1 cellular context compared by ENCODE assay signal in genomic region chr17:62109378-62109902, GRCh38.
TF ChIP-seq lines count a peak whose summit lies in the region.

No MANE protein-coding gene starts in this region.

TF ChIP-seq in HepG2, 621 proteins besides CTCF, POLR2A, EP300 and RAD21 (continued from another document and continues in another):
- TF ChIP-seq CSRNP2 (CRISPR knock-in tag; conservative IDR thresholded peaks at IDR 0.05; ENCODE audit: low read depth), result no peak
- TF ChIP-seq TBL1XR1 (IDR thresholded peaks at IDR 0.05; ENCODE audit: borderline replicate concordance, low read length, partially characterized antibody), result no peak
- TF ChIP-seq BORCS8-MEF2B (CRISPR knock-in tag; IDR thresholded peaks at IDR 0.05), result peak; percentile 92; the same call in 1 of the 2 replicates
- no peak for TF ChIP-seq ZZZ3 (CRISPR knock-in tag; IDR thresholded peaks at IDR 0.05; ENCODE audit: borderline replicate concordance)
- no peak for TF ChIP-seq ZNF546 (CRISPR knock-in tag; conservative IDR thresholded peaks at IDR 0.05)
- TF ChIP-seq ZEB1 (IDR thresholded peaks at IDR 0.05; ENCODE audit: insufficient replicate concordance, low read depth), result no peak
- TF ChIP-seq ZBTB43 (CRISPR knock-in tag; conservative IDR thresholded peaks at IDR 0.05), result no peak
- TF ChIP-seq ZNF572 (CRISPR knock-in tag; IDR thresholded peaks at IDR 0.05), result no peak
- TF ChIP-seq, protein P1, sequence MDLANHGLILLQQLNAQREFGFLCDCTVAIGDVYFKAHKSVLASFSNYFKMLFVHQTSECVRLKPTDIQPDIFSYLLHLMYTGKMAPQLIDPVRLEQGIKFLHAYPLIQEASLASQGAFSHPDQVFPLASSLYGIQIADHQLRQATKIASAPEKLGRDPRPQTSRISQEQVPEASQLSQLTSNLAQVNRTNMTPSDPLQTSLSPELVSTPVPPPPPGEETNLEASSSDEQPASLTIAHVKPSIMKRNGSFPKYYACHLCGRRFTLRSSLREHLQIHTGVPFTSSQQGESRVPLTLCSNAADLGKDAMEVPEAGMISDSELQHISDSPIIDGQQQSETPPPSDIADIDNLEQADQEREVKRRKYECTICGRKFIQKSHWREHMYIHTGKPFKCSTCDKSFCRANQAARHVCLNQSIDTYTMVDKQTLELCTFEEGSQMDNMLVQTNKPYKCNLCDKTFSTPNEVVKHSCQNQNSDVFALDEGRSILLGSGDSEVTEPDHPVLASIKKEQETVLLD (CRISPR knock-in tag; IDR thresholded peaks at IDR 0.05; ENCODE audit: low read depth), result no peak
- TF ChIP-seq TRIM22 (IDR thresholded peaks at IDR 0.05), result no peak
- TF ChIP-seq, protein P2, sequence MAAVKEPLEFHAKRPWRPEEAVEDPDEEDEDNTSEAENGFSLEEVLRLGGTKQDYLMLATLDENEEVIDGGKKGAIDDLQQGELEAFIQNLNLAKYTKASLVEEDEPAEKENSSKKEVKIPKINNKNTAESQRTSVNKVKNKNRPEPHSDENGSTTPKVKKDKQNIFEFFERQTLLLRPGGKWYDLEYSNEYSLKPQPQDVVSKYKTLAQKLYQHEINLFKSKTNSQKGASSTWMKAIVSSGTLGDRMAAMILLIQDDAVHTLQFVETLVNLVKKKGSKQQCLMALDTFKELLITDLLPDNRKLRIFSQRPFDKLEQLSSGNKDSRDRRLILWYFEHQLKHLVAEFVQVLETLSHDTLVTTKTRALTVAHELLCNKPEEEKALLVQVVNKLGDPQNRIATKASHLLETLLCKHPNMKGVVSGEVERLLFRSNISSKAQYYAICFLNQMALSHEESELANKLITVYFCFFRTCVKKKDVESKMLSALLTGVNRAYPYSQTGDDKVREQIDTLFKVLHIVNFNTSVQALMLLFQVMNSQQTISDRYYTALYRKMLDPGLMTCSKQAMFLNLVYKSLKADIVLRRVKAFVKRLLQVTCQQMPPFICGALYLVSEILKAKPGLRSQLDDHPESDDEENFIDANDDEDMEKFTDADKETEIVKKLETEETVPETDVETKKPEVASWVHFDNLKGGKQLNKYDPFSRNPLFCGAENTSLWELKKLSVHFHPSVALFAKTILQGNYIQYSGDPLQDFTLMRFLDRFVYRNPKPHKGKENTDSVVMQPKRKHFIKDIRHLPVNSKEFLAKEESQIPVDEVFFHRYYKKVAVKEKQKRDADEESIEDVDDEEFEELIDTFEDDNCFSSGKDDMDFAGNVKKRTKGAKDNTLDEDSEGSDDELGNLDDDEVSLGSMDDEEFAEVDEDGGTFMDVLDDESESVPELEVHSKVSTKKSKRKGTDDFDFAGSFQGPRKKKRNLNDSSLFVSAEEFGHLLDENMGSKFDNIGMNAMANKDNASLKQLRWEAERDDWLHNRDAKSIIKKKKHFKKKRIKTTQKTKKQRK (IDR thresholded peaks at IDR 0.05; ENCODE audit: low read length), result no peak
- no peak for TF ChIP-seq ZNF777 (CRISPR knock-in tag; IDR thresholded peaks at IDR 0.05)
- TF ChIP-seq GPN1 (CRISPR knock-in tag; IDR thresholded peaks at IDR 0.05; ENCODE audit: borderline replicate concordance), result no peak
- no peak for TF ChIP-seq ZNF891 (CRISPR knock-in tag; IDR thresholded peaks at IDR 0.05)
- TF ChIP-seq MYC (CRISPR knock-in tag; IDR thresholded peaks at IDR 0.05; ENCODE audit: borderline replicate concordance), result peak; percentile 18; the same call in 1 of the 2 replicates
- TF ChIP-seq AKAP8 (CRISPR knock-in tag; IDR thresholded peaks at IDR 0.05), result 0 out of 2 replicates have a peak, but pooled peaks have one; percentile 38
- peak; percentile 91; the same call in 1 of the 2 replicates for TF ChIP-seq KDM4B (CRISPR knock-in tag; IDR thresholded peaks at IDR 0.05)
- TF ChIP-seq, protein P3, sequence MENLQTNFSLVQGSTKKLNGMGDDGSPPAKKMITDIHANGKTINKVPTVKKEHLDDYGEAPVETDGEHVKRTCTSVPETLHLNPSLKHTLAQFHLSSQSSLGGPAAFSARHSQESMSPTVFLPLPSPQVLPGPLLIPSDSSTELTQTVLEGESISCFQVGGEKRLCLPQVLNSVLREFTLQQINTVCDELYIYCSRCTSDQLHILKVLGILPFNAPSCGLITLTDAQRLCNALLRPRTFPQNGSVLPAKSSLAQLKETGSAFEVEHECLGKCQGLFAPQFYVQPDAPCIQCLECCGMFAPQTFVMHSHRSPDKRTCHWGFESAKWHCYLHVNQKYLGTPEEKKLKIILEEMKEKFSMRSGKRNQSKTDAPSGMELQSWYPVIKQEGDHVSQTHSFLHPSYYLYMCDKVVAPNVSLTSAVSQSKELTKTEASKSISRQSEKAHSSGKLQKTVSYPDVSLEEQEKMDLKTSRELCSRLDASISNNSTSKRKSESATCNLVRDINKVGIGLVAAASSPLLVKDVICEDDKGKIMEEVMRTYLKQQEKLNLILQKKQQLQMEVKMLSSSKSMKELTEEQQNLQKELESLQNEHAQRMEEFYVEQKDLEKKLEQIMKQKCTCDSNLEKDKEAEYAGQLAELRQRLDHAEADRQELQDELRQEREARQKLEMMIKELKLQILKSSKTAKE (CRISPR knock-in tag; IDR thresholded peaks at IDR 0.05; ENCODE audit: borderline replicate concordance), result no peak
- TF ChIP-seq, protein P4, sequence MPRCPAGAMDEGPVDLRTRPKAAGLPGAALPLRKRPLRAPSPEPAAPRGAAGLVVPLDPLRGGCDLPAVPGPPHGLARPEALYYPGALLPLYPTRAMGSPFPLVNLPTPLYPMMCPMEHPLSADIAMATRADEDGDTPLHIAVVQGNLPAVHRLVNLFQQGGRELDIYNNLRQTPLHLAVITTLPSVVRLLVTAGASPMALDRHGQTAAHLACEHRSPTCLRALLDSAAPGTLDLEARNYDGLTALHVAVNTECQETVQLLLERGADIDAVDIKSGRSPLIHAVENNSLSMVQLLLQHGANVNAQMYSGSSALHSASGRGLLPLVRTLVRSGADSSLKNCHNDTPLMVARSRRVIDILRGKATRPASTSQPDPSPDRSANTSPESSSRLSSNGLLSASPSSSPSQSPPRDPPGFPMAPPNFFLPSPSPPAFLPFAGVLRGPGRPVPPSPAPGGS (CRISPR knock-in tag; IDR thresholded peaks at IDR 0.05), result no peak
- peak; percentile 76 for TF ChIP-seq ARID3A (IDR thresholded peaks at IDR 0.05; ENCODE audit: low read depth, low read length)
- TF ChIP-seq ZNF383 (CRISPR knock-in tag; IDR thresholded peaks at IDR 0.05; ENCODE audit: borderline replicate concordance), result no peak
- peak; percentile 71; the same call in 1 of the 2 replicates for TF ChIP-seq PITX1 (CRISPR knock-in tag; IDR thresholded peaks at IDR 0.05)
- no peak for TF ChIP-seq CC2D1A (CRISPR knock-in tag; IDR thresholded peaks at IDR 0.05)
- TF ChIP-seq ZSCAN25 (CRISPR knock-in tag; IDR thresholded peaks at IDR 0.05), result peak; percentile 32; the same call in 1 of the 2 replicates
- TF ChIP-seq PRMT3 (CRISPR knock-in tag; IDR thresholded peaks at IDR 0.05; ENCODE audit: borderline replicate concordance, low read depth), result 0 out of 2 replicates have a peak, but pooled peaks have one; percentile 13
- TF ChIP-seq, protein P5, sequence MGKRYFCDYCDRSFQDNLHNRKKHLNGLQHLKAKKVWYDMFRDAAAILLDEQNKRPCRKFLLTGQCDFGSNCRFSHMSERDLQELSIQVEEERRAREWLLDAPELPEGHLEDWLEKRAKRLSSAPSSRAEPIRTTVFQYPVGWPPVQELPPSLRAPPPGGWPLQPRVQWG (CRISPR knock-in tag; IDR thresholded peaks at IDR 0.05; ENCODE audit: borderline replicate concordance, low read depth), result no peak
- peak; percentile 69 for TF ChIP-seq THAP11 (CRISPR knock-in tag; IDR thresholded peaks at IDR 0.05)
- no peak for TF ChIP-seq ZBTB1 (CRISPR knock-in tag; IDR thresholded peaks at IDR 0.05; ENCODE audit: borderline replicate concordance)
- TF ChIP-seq, protein P6, sequence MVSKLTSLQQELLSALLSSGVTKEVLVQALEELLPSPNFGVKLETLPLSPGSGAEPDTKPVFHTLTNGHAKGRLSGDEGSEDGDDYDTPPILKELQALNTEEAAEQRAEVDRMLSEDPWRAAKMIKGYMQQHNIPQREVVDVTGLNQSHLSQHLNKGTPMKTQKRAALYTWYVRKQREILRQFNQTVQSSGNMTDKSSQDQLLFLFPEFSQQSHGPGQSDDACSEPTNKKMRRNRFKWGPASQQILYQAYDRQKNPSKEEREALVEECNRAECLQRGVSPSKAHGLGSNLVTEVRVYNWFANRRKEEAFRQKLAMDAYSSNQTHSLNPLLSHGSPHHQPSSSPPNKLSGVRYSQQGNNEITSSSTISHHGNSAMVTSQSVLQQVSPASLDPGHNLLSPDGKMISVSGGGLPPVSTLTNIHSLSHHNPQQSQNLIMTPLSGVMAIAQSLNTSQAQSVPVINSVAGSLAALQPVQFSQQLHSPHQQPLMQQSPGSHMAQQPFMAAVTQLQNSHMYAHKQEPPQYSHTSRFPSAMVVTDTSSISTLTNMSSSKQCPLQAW (CRISPR knock-in tag; IDR thresholded peaks at IDR 0.05), result peak; percentile 85
- no peak for TF ChIP-seq HOXA7 (CRISPR knock-in tag; IDR thresholded peaks at IDR 0.05)
- no peak for TF ChIP-seq RARG (CRISPR knock-in tag; IDR thresholded peaks at IDR 0.05; ENCODE audit: low read depth)
- no peak for TF ChIP-seq CCAR2 (optimal IDR thresholded peaks at IDR 0.05; ENCODE audit: low read depth, low read length)
- TF ChIP-seq TIGD3 (CRISPR knock-in tag; IDR thresholded peaks at IDR 0.05; ENCODE audit: borderline replicate concordance), result no peak
- TF ChIP-seq ZNF136 (CRISPR knock-in tag; IDR thresholded peaks at IDR 0.05; ENCODE audit: low read depth), result no peak
- TF ChIP-seq ZNF205 (CRISPR knock-in tag; IDR thresholded peaks at IDR 0.05), result peak; percentile 73; the same call in 1 of the 2 replicates
- no peak for TF ChIP-seq ZNF616 (CRISPR knock-in tag; IDR thresholded peaks at IDR 0.05; ENCODE audit: low read depth)
- no peak for TF ChIP-seq JUN (CRISPR knock-in tag; IDR thresholded peaks at IDR 0.05)
- TF ChIP-seq ZNF296 (CRISPR knock-in tag; conservative IDR thresholded peaks at IDR 0.05), result no peak
- peak; percentile 95; the same call in 1 of the 2 replicates for TF ChIP-seq SMAD3 (CRISPR knock-in tag; IDR thresholded peaks at IDR 0.05)
- no peak for TF ChIP-seq PCBP1 (IDR thresholded peaks at IDR 0.05; ENCODE audit: borderline replicate concordance, low read depth, low read length)
- TF ChIP-seq PHF20 (CRISPR knock-in tag; IDR thresholded peaks at IDR 0.05), result no peak
- no peak for TF ChIP-seq TBP (CRISPR knock-in tag; IDR thresholded peaks at IDR 0.05)
- no peak for TF ChIP-seq ZNF781 (CRISPR knock-in tag; IDR thresholded peaks at IDR 0.05; ENCODE audit: borderline replicate concordance, not compliant biosample characterization)
- TF ChIP-seq ZNF44 (CRISPR knock-in tag; IDR thresholded peaks at IDR 0.05), result peak; percentile 48; the same call in 1 of the 2 replicates
- TF ChIP-seq CENPT (CRISPR knock-in tag; IDR thresholded peaks at IDR 0.05; ENCODE audit: low read depth), result no peak
